In genomic region chr11:65854871-65855837, GRCh38 we compare ENCODE assay signal across 1 cellular context.
A peak's percentile ranks its signal among the peaks of the same experiment; 100 is the strongest.
TF ChIP-seq lines count a peak whose summit lies in the region.

No MANE protein-coding gene starts in this region.

TF ChIP-seq in HepG2, 621 proteins besides CTCF, POLR2A, EP300 and RAD21:
- TF ChIP-seq RBM22 (optimal IDR thresholded peaks at IDR 0.05; ENCODE audit: low read length) (peak; percentile 29), AHR (CRISPR knock-in tag; IDR thresholded peaks at IDR 0.05) (no peak), KLF6 (CRISPR knock-in tag; IDR thresholded peaks at IDR 0.05) (no peak), TEAD2 (CRISPR knock-in tag; IDR thresholded peaks at IDR 0.05) (no peak), NR3C1 (CRISPR knock-in tag; IDR thresholded peaks at IDR 0.05) (no peak), KDM3A (CRISPR knock-in tag; IDR thresholded peaks at IDR 0.05; ENCODE audit: low read depth) (no peak), ZNF354B (CRISPR knock-in tag; IDR thresholded peaks at IDR 0.05) (no peak), HNRNPK (IDR thresholded peaks at IDR 0.05; ENCODE audit: low read depth, low read length, poor library complexity, severe bottlenecking) (peak; percentile 37), AGO2 (optimal IDR thresholded peaks at IDR 0.05; ENCODE audit: low read depth, low read length) (peak; percentile 29), KDM4B (CRISPR knock-in tag; IDR thresholded peaks at IDR 0.05) (no peak), BRCA1 (CRISPR knock-in tag; IDR thresholded peaks at IDR 0.05) (no peak), ZNF589 (CRISPR knock-in tag; conservative IDR thresholded peaks at IDR 0.05) (no peak), NR2F2 (IDR thresholded peaks at IDR 0.05; ENCODE audit: borderline replicate concordance, low read depth) (no peak)
